Comparison of ENCODE assay signal across 1 cellular context in genomic region chr6:159806021-159806458, GRCh38.
TF ChIP-seq lines count a peak whose summit lies in the region.

No MANE protein-coding gene starts in this region.

TF ChIP-seq in H1, 55 proteins besides CTCF, POLR2A, EP300 and RAD21:
- TF ChIP-seq NANOG (IDR thresholded peaks at IDR 0.05; ENCODE audit: insufficient read depth, low read depth, low read length, poor library complexity, severe bottlenecking) (no peak), SIN3A (conservative IDR thresholded peaks at IDR 0.05 in 1 of 2, IDR thresholded peaks at IDR 0.05 in 1 of 2; ENCODE audit: low read depth in 1 of 2, low read length in 2 of 2) (no peak)
TF ChIP-seq in H1: peak in this region for 0.
